In genomic region chrX:139850968-139851367, GRCh38 we compare ENCODE assay signal across 29 cellular contexts.
"Had no signal": no experiment of that assay in that cellular context is flagged by ENCODE, and none has a peak within 500 bp of the region (broad histone marks: within the 10 kb centered on the region; RNA-seq: fewer than 3 reads in every experiment).

No MANE protein-coding gene starts in this region.

- H3K9me3 ChIP-seq: breast epithelium, left ventricle myocardium inferior, psoas muscle, sigmoid colon, stomach, thyroid gland, upper lobe of right lung had no signal

- H3K79me2 ChIP-seq: parathyroid adenoma had no signal

- H3K9ac ChIP-seq: parathyroid adenoma had no signal

- H3K27ac ChIP-seq: breast epithelium, left ventricle myocardium inferior, parathyroid adenoma, psoas muscle, sigmoid colon, stomach, thyroid gland, upper lobe of right lung had no signal

- H3K4me1 ChIP-seq: breast epithelium, left ventricle myocardium inferior, parathyroid adenoma, psoas muscle, sigmoid colon, stomach, thyroid gland, upper lobe of right lung had no signal

- DNase-seq: activated CD4-positive, alpha-beta memory T cell treated with anti-CD3 and anti-CD28 coated beads, Interleukin-2, amount 10 ng/mL, durations not matched to agents 7 days and 5 days; activated CD4-positive, alpha-beta T cell treated with anti-CD3 and anti-CD28 coated beads for 1 hour; activated CD4-positive, alpha-beta T cell treated with anti-CD3 and anti-CD28 coated beads, Interleukin-2, amount 10 ng/mL, durations not matched to agents 7 days and 5 days; activated gamma-delta T cell treated with Interleukin-2 at 50 U/mL for 16 hours; activated naive CD8-positive, alpha-beta T cell treated with anti-CD3 and anti-CD28 coated beads, Interleukin-2, amount 50 U/mL, for 24 hours; activated T-cell treated with anti-CD3 and anti-CD28 coated beads, Interleukin-2, amount 50 U/mL, for 4 hours; amygdala; central memory CD4-positive, alpha-beta T cell; endodermal cell; foreskin fibroblast; head of caudate nucleus; hippocampal formation; left ventricle myocardium inferior; nephron progenitor cell; psoas muscle; sigmoid colon; small intestine; stimulated activated CD4-positive, alpha-beta T cell treated with anti-CD3 and anti-CD28 coated beads, Interleukin-1b, Interleukin-23, amount 100 ng/mL, for 48 hours; stimulated activated CD4-positive, alpha-beta T cell treated with anti-CD3 and anti-CD28 coated beads, Interleukin-4, amount 100 ng/mL, for 4 hours; stimulated activated naive B cell treated with anti-CD40 and anti-IgM and Interleukin-4, amounts not matched to agents 10 μg/mL and 1 μg/mL and 100 μg/mL, for 72 hours; stomach; SW 1271; T1000; thyroid gland; upper lobe of right lung had no signal

- H2AFZ ChIP-seq: parathyroid adenoma had no signal

- H3K36me3 ChIP-seq: breast epithelium, left ventricle myocardium inferior, sigmoid colon, stomach, thyroid gland, upper lobe of right lung had no signal

- H3K4me3 ChIP-seq: breast epithelium, left ventricle myocardium inferior, lung, psoas muscle, sigmoid colon, stomach, thyroid gland, upper lobe of right lung had no signal

- H3K27me3 ChIP-seq: sigmoid colon, stomach, thyroid gland, upper lobe of right lung had no signal

- FAIRE-seq: islet of Langerhans, small intestine had no signal
